Comparison of ENCODE assay signal across 20 cellular contexts in genomic region chr16:58533751-58534470, GRCh38. TPM values are rescaled to one million over a fixed set of nuclear protein-coding genes. Genes with fewer than 3 reads are reported as not detected.
A peak's percentile ranks its signal among the peaks of the same experiment; 100 is the strongest.
DNase-seq lines count a peak whose midpoint lies in the region; ATAC-seq, FAIRE-seq and TF ChIP-seq lines count a peak whose summit lies in the region.
"Had no signal": no experiment of that assay in that cellular context is flagged by ENCODE, and none has a peak within 500 bp of the region (broad histone marks: within the 10 kb centered on the region; RNA-seq: fewer than 3 reads in every experiment).

No MANE protein-coding gene starts in this region.

- intact Hi-C loops in Right ventricle myocardium superior (cut with DNase I) (loop anchor here (5.0 kb wide), 1 partner anchor 38 kb away; no protein-coding TSS in a partner anchor), kidney (cut with DNase I) (no loop called here)

- H2AFZ ChIP-seq in hepatocyte = no peak overlapping the region

- H3K4me3 Mint-ChIP-seq in stimulated activated effector memory CD8-positive, alpha-beta T cell treated with anti-CD3 and anti-CD28 coated beads, Interleukin-12 subunit alpha, Interleukin-12 subunit beta, amount 100 ng/mL, for 72 hours = no peak overlapping the region
- H3K4me3 Mint-ChIP-seq: CD4-positive, CD25-positive, alpha-beta regulatory T cell had no signal

- TF ChIP-seq CTCF in hepatocyte (IDR thresholded peaks at IDR 0.05; ENCODE audit: poor library complexity) (no peak), kidney (IDR thresholded peaks at IDR 0.05; ENCODE audit: borderline replicate concordance, extremely low read depth, insufficient read depth) (no peak)

- WGBS in hepatocyte (ENCODE audit: low lambda C conversion rate, missing lambda C conversion rate) = 95% methylated on average over 14 of the region's 14 CpGs

- FAIRE-seq in kidney (lab: Jason Lieb, UNC) = no peak

- no peak overlapping the region for H3K27ac ChIP-seq in hepatocyte
- no peak overlapping the region for H3K27ac ChIP-seq in kidney (ENCODE audit: low read depth in 2 of 2, low read length in 2 of 2)
- H3K27ac ChIP-seq: SJSA1 had no signal

- H4K20me1 ChIP-seq in hepatocyte (ENCODE audit: insufficient read depth, poor library complexity, severe bottlenecking) = no peaks in the 10 kb centered on the region

- ATAC-seq in Right ventricle myocardium superior (ENCODE audit: poor library complexity) = peak; percentile 85
- ATAC-seq in stimulated activated effector memory CD8-positive, alpha-beta T cell treated with anti-CD3 and anti-CD28 coated beads, Interleukin-12 subunit alpha, Interleukin-12 subunit beta, amount 100 ng/mL, for 72 hours = no peak

- H3K27me3 ChIP-seq in hepatocyte = no peaks in the 10 kb centered on the region
- H3K27me3 ChIP-seq: SJSA1 had no signal

- H3K9me2 ChIP-seq in hepatocyte (replicated peaks; ENCODE audit: insufficient read depth) = no peaks in the 10 kb centered on the region

- no peaks in the 10 kb centered on the region for H3K9me3 Mint-ChIP-seq in stimulated activated effector memory CD8-positive, alpha-beta T cell treated with anti-CD3 and anti-CD28 coated beads, Interleukin-12 subunit alpha, Interleukin-12 subunit beta, amount 100 ng/mL, for 72 hours
- H3K9me3 Mint-ChIP-seq: CD4-positive, CD25-positive, alpha-beta regulatory T cell had no signal

- peaks cover 100% of the 10 kb centered on the region for H3K36me3 Mint-ChIP-seq in stimulated activated effector memory CD8-positive, alpha-beta T cell treated with anti-CD3 and anti-CD28 coated beads, Interleukin-12 subunit alpha, Interleukin-12 subunit beta, amount 100 ng/mL, for 72 hours

- H3K4me1 ChIP-seq in hepatocyte (ENCODE audit: insufficient read depth) (no peaks in the 10 kb centered on the region), kidney (ENCODE audit: control insufficient read depth in 1 of 2, insufficient read depth in 1 of 2, low read depth in 1 of 2, low read length in 2 of 2) (no peaks in the 10 kb centered on the region)
- H3K4me1 ChIP-seq: HAP-1, SJSA1 had no signal

- H3K9me3 ChIP-seq in hepatocyte (ENCODE audit: low read depth) (no peaks in the 10 kb centered on the region), kidney (ENCODE audit: control insufficient read depth in 1 of 2, low read length in 2 of 2) (no peaks in the 10 kb centered on the region)
- H3K9me3 ChIP-seq: Caco-2, HAP-1, SJSA1 had no signal

- H3K4me3 ChIP-seq in hepatocyte = no peak overlapping the region
- H3K4me3 ChIP-seq in kidney (ENCODE audit: low read length in 2 of 2) = no peak overlapping the region
- H3K4me3 ChIP-seq: HAP-1, SJSA1 had no signal

- H3K9ac ChIP-seq in kidney (ENCODE audit: low read length in 2 of 2) = no peak overlapping the region

- H3K36me3 ChIP-seq in hepatocyte (replicated peaks; ENCODE audit: insufficient read depth, low read depth) (peaks cover 7% of the 10 kb centered on the region), kidney (ENCODE audit: control insufficient read depth in 1 of 2, insufficient read depth in 2 of 2, low read length in 2 of 2) (peaks cover 68 to 71% of the 10 kb centered on the region in 2 donors)

- no peak overlapping the region for H3K4me2 ChIP-seq in hepatocyte

- peak overlapping the region; percentile 29 for H3K27ac Mint-ChIP-seq in stimulated activated effector memory CD8-positive, alpha-beta T cell treated with anti-CD3 and anti-CD28 coated beads, Interleukin-12 subunit alpha, Interleukin-12 subunit beta, amount 100 ng/mL, for 72 hours
- H3K27ac Mint-ChIP-seq: CD4-positive, CD25-positive, alpha-beta regulatory T cell had no signal

- peaks cover 3% of the 10 kb centered on the region for H3K79me2 ChIP-seq in hepatocyte

- peaks cover 8% of the 10 kb centered on the region for H3K4me1 Mint-ChIP-seq in stimulated activated effector memory CD8-positive, alpha-beta T cell treated with anti-CD3 and anti-CD28 coated beads, Interleukin-12 subunit alpha, Interleukin-12 subunit beta, amount 100 ng/mL, for 72 hours

- peak; percentile 30 for DNase-seq in astrocyte of the hippocampus (ENCODE audit: low read depth, low spot score)
- DNase-seq in Right ventricle myocardium superior = no peak
- DNase-seq in hepatocyte (ENCODE audit: low spot score) = peak; percentile 11
- no peak for DNase-seq in stimulated activated effector memory CD8-positive, alpha-beta T cell treated with anti-CD3 and anti-CD28 coated beads, Interleukin-12 subunit alpha, Interleukin-12 subunit beta, amount 100 ng/mL, for 72 hours (ENCODE audit: low spot score in 2 of 2)
- DNase-seq in kidney = no peak
- no peak for DNase-seq in CD1c-positive myeloid dendritic cell (ENCODE audit: extremely low spot score)
- no peak for DNase-seq in H4 (ENCODE audit: low spot score)
- DNase-seq: ACHN; AML-193; Caco-2; CD4-positive, CD25-positive, alpha-beta regulatory T cell; DMS153; KG1; NCI-H1436; NCI-H2029; NCI-H2171; NCI-H774; RPMI8226 had no signal

RNA-seq across cellular contexts. Expression of gene SETD6, which starts 18.6 kb away (rescaled TPM):
- total RNA-seq in Right ventricle myocardium superior (14.4 TPM), hepatocyte (9.9 and 11.4 TPM in 2 replicates), kidney (25.0 TPM)
- polyA plus RNA-seq in hepatocyte (9.7 and 13.1 TPM in 2 replicates), kidney (ENCODE audit: insufficient read depth, low read depth, low replicate concordance) (13.7 TPM)
- 15.3 and 17.7 TPM in 2 replicates for total RNA-seq in H4 (2014; rRNA removed; shearing (Covaris generic))

RNA-seq across cellular contexts. Expression of gene NDRG4, which starts 34.0 kb away (rescaled TPM):
- total RNA-seq in Right ventricle myocardium superior (290 TPM), hepatocyte (3.1 and 8.7 TPM in 2 replicates), kidney (5.7 TPM)
- polyA plus RNA-seq in hepatocyte (4.3 and 8.6 TPM in 2 replicates), kidney (ENCODE audit: insufficient read depth, low read depth, low replicate concordance) (1.7 TPM)
- 30.0 and 31.6 TPM in 2 replicates for total RNA-seq in H4 (2014; rRNA removed; shearing (Covaris generic))

Comparison
In these comparisons a context has a peak if more than half of its experiments do, and no peak if none do; other contexts are left out.
1. DNase-seq: peak in astrocyte of the hippocampus (single experiment) and hepatocyte (single experiment); none in Right ventricle myocardium superior (single experiment), stimulated activated effector memory CD8-positive, alpha-beta T cell treated with anti-CD3 and anti-CD28 coated beads, Interleukin-12 subunit alpha, Interleukin-12 subunit beta, amount 100 ng/mL, for 72 hours (0 of 2), kidney (single experiment), CD1c-positive myeloid dendritic cell (single experiment) and H4 (single experiment).